Comparison of ENCODE assay signal across 26 cellular contexts in genomic region chr4:11743961-11744360, GRCh38.
DNase-seq lines count a peak whose midpoint lies in the region; ATAC-seq, FAIRE-seq and TF ChIP-seq lines count a peak whose summit lies in the region.
"Had no signal": no experiment of that assay in that cellular context is flagged by ENCODE, and none has a peak within 500 bp of the region (broad histone marks: within the 10 kb centered on the region; RNA-seq: fewer than 3 reads in every experiment).

No MANE protein-coding gene starts in this region.

- POLR2A ChIA-PET in endothelial cell of umbilical vein (lab: Charles Lee) = interaction anchor here (0.7 kb wide), 1 partner anchor 12 kb away, joined by 7 read pairs; no protein-coding TSS in a partner anchor

- TF ChIP-seq POLR2A in right lobe of liver (IDR thresholded peaks at IDR 0.05) (no peak), endothelial cell of umbilical vein (IDR thresholded peaks at IDR 0.05; ENCODE audit: low read depth, low read length) (no peak)

- H3K36me3 ChIP-seq in liver (ENCODE audit: control insufficient read depth in 4 of 4, insufficient read depth in 3 of 4, low read depth in 1 of 4, low read length in 3 of 4) (no peaks in the 10 kb centered on the region), right lobe of liver (no peaks in the 10 kb centered on the region), endothelial cell of umbilical vein (ENCODE audit: control insufficient read depth in 2 of 2, extremely low read depth in 1 of 2, insufficient read depth in 2 of 2, low read length in 2 of 2) (no peaks in the 10 kb centered on the region)
- H3K36me3 ChIP-seq: BE2C; BLaER1 treated with 17β-estradiol and CSF1 and Interleukin-3, amounts not matched to agents 10 nM and 100 nM had no signal

- dilution Hi-C loops in endothelial cell of umbilical vein (cut with MboI; ENCODE audit: extremely low pct_ligation_motif_present, low sequenced_read_pairs) = loop anchor here (25.0 kb wide), 1 partner anchor 1132 kb away; no protein-coding TSS in a partner anchor

- TF ChIP-seq RAD21 in liver (IDR thresholded peaks at IDR 0.05) = no peak

- no peak overlapping the region for H3K4me3 ChIP-seq in liver (ENCODE audit: low read depth in 1 of 3, low read length in 3 of 3)
- no peak overlapping the region for H3K4me3 ChIP-seq in right lobe of liver
- peak overlapping the region in 1 of 3 experiments; percentile 56 for H3K4me3 ChIP-seq in endothelial cell of umbilical vein (replicated peaks in 1 of 3; ENCODE audit: insufficient read depth in 1 of 3, low read depth in 1 of 3, low read length in 3 of 3)
- H3K4me3 ChIP-seq: A549; BLaER1 treated with 17β-estradiol and CSF1 and Interleukin-3, amounts not matched to agents 10 nM and 100 nM; GM23248 had no signal

- no peaks in the 10 kb centered on the region for H4K20me1 ChIP-seq in endothelial cell of umbilical vein (replicated peaks; ENCODE audit: control insufficient read depth, extremely low read depth, insufficient read depth, low read length)
- H4K20me1 ChIP-seq: BLaER1 treated with 17β-estradiol and CSF1 and Interleukin-3, amounts not matched to agents 10 nM and 100 nM had no signal

- TF ChIP-seq CTCF in liver (IDR thresholded peaks at IDR 0.05; ENCODE audit: low read depth, low read length, missing input control) = no peak
- no peak for TF ChIP-seq CTCF in right lobe of liver (IDR thresholded peaks at IDR 0.05)
- TF ChIP-seq CTCF in endothelial cell of umbilical vein (IDR thresholded peaks at IDR 0.05; ENCODE audit: extremely low read depth in 1 of 2, insufficient read depth in 1 of 2, low read depth in 1 of 2, low read length in 2 of 2) = no peak

- H3K27me3 ChIP-seq in liver (ENCODE audit: control insufficient read depth in 4 of 4, insufficient read depth in 4 of 4, low read length in 3 of 4) (peaks cover 0 to 4% (median 0%) of the 10 kb centered on the region in 4 donors), right lobe of liver (no peaks in the 10 kb centered on the region), endothelial cell of umbilical vein (ENCODE audit: control insufficient read depth in 2 of 2, insufficient read depth in 2 of 2, low read length in 2 of 2) (no peaks in the 10 kb centered on the region)
- H3K27me3 ChIP-seq: BE2C; BLaER1 treated with 17β-estradiol and CSF1 and Interleukin-3, amounts not matched to agents 10 nM and 100 nM had no signal

- H3K79me2 ChIP-seq in endothelial cell of umbilical vein (ENCODE audit: control insufficient read depth, insufficient read depth, low read length) = no peaks in the 10 kb centered on the region

- no peak overlapping the region for H3K27ac ChIP-seq in liver (ENCODE audit: low read depth in 1 of 2, low read length in 2 of 2)
- no peak overlapping the region for H3K27ac ChIP-seq in right lobe of liver
- H3K27ac ChIP-seq in endothelial cell of umbilical vein (ENCODE audit: insufficient read depth, low read depth, low read length) = peak overlapping the region; percentile 82
- H3K27ac ChIP-seq: A549; BLaER1 treated with 17β-estradiol and CSF1 and Interleukin-3, amounts not matched to agents 10 nM and 100 nM; GM23248 had no signal

- peak; percentile 60 for FAIRE-seq in endothelial cell of umbilical vein (lab: Jason Lieb, UNC)
- FAIRE-seq: A549, D721Med, GM12891, GM18507, H1 had no signal

- no peak overlapping the region for H3K9ac ChIP-seq in liver (ENCODE audit: low read depth in 1 of 2, low read length in 2 of 2)
- H3K9ac ChIP-seq in endothelial cell of umbilical vein (replicated peaks; ENCODE audit: extremely low read depth, insufficient read depth, low read length) = peak overlapping the region; percentile 70
- H3K9ac ChIP-seq: BLaER1 treated with 17β-estradiol and CSF1 and Interleukin-3, amounts not matched to agents 10 nM and 100 nM; GM23248 had no signal

- intact Hi-C loops in right lobe of liver (cut with DNase I) (no loop called here), endothelial cell of umbilical vein (cut with micrococcal nuclease) (loop anchor here (1.0 to 10.0 kb wide), 7 partner anchors 45 to 1629 kb away; partner anchors contain the start of gene WDR1)

- no peaks in the 10 kb centered on the region for H3K9me1 ChIP-seq in endothelial cell of umbilical vein (replicated peaks; ENCODE audit: control insufficient read depth, extremely low read depth, insufficient read depth, low read length)

- H3K9me3 ChIP-seq in liver (ENCODE audit: control insufficient read depth in 4 of 4, low read length in 3 of 4) (no peaks in the 10 kb centered on the region), right lobe of liver (no peaks in the 10 kb centered on the region), endothelial cell of umbilical vein (replicated peaks; ENCODE audit: control insufficient read depth, insufficient read depth, low read length) (no peaks in the 10 kb centered on the region)
- H3K9me3 ChIP-seq: A549; BE2C; BLaER1 treated with 17β-estradiol and CSF1 and Interleukin-3, amounts not matched to agents 10 nM and 100 nM had no signal

- DNase-seq in right lobe of liver (no peak), endothelial cell of umbilical vein (ENCODE audit: low read depth, low spot score) (peak; percentile 94), pulmonary artery endothelial cell (ENCODE audit: low read depth, low spot score) (peak; percentile 47), GM03348 (ENCODE audit: low spot score) (no peak), MV-4-11 (lab: John Stamatoyannopoulos, UW) (no peak), NCI-H2081 (lab: John Stamatoyannopoulos, UW) (no peak)
- DNase-seq: 8988T; ACHN; AML-193; BE2C; CD4-positive, alpha-beta T cell; CD8-positive, alpha-beta memory T cell; DMS 273 treated with DMSO at 0.1 percent for 48 hours; DMS79; EL; GDM1; GM23248; H7 had no signal

- no peaks in the 10 kb centered on the region for H3K4me1 ChIP-seq in liver (ENCODE audit: control insufficient read depth in 4 of 4, insufficient read depth in 4 of 4, low read length in 3 of 4)
- H3K4me1 ChIP-seq in right lobe of liver = no peaks in the 10 kb centered on the region
- peaks cover 84% of the 10 kb centered on the region for H3K4me1 ChIP-seq in endothelial cell of umbilical vein (ENCODE audit: control insufficient read depth, extremely low read depth, insufficient read depth, low read length)
- H3K4me1 ChIP-seq: BE2C had no signal

- no peak for ATAC-seq in right lobe of liver
- ATAC-seq: A549, HCT116 had no signal

- BruUV-seq in endothelial cell of umbilical vein (replicated peaks; lab: Mats Ljungman, UMichigan) = no TSS peak

- H3K4me2 ChIP-seq in endothelial cell of umbilical vein (ENCODE audit: insufficient read depth, low read length) = peak overlapping the region; percentile 90
- H3K4me2 ChIP-seq: A549; BLaER1 treated with 17β-estradiol and CSF1 and Interleukin-3, amounts not matched to agents 10 nM and 100 nM had no signal

- CTCF ChIA-PET in endothelial cell of umbilical vein (lab: Charles Lee) = interaction anchor here (0.7 to 1.7 kb wide), 6 partner anchors 17 to 889 kb away, joined by 3 to 10 read pairs (median 3); no protein-coding TSS in a partner anchor

- WGBS in liver = 73% methylated on average over 1 of the region's 1 CpG
- WGBS in right lobe of liver (ENCODE audit: insufficient coverage, low coverage, low lambda C conversion rate, missing lambda C conversion rate) = 44% methylated on average over 1 of the region's 1 CpG

- H2AFZ ChIP-seq in endothelial cell of umbilical vein (ENCODE audit: low read depth, low read length) = no peak overlapping the region
- H2AFZ ChIP-seq: GM23248 had no signal

TF ChIP-seq in liver, 16 proteins besides CTCF, POLR2A, EP300 and RAD21:
- TF ChIP-seq YY1 (IDR thresholded peaks at IDR 0.05) = no peak
- TF ChIP-seq NR2F2 (IDR thresholded peaks at IDR 0.05) = peak; percentile 75

TF ChIP-seq in endothelial cell of umbilical vein, 7 proteins besides CTCF, POLR2A, EP300 and RAD21:
- no peak for TF ChIP-seq MYC (IDR thresholded peaks at IDR 0.05; ENCODE audit: low read depth, low read length)
- TF ChIP-seq JUN (IDR thresholded peaks at IDR 0.05; ENCODE audit: borderline replicate concordance, insufficient read depth, insufficient read length, low read depth) = peak; percentile 31
- TF ChIP-seq FOS (IDR thresholded peaks at IDR 0.05; ENCODE audit: borderline replicate concordance, insufficient read depth, low read length) = peak; percentile 28
- TF ChIP-seq EZH2 (IDR thresholded peaks at IDR 0.05; ENCODE audit: borderline replicate concordance, low read depth, low read length, severe bottlenecking) = no peak
- TF ChIP-seq POLR2AphosphoS5 (IDR thresholded peaks at IDR 0.05; ENCODE audit: insufficient read depth, low read depth, low read length) = peak; percentile 64
- peak; percentile 81 for TF ChIP-seq GATA2 (IDR thresholded peaks at IDR 0.05; ENCODE audit: insufficient read depth, insufficient read length, low read depth, low read length)

Comparison
In these comparisons a context has a peak if more than half of its experiments do, and no peak if none do; other contexts are left out.
1. DNase-seq: peak in endothelial cell of umbilical vein (single experiment) and pulmonary artery endothelial cell (single experiment); none in right lobe of liver (0 of 3), GM03348 (single experiment), MV-4-11 (single experiment) and NCI-H2081 (0 of 2).